ENCODE assay signal across 23 cellular contexts in the genomic region with DNA sequence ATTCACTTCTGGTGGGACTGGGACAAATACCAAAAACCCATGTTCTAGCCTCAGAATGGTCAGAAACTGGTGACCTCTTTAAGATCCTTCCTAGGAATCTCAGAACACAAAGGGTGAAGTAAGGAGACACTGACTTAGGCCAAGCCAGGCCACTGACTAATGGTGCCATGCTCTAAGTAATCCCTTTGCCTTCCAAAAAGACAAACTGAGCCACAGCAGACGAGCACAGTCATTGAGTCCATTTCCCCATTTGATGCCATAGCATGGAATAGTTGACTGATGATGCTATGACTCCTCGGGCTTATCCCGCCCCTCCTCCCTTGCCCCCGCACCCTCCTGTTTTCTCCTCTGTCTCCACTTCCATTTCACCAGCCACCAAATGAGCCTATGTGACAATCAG.
DNase-seq lines count a peak whose midpoint lies in the region; ATAC-seq and TF ChIP-seq lines count a peak whose summit lies in the region.
"Had no signal": no experiment of that assay in that cellular context is flagged by ENCODE, and none has a peak within 500 bp of the region (broad histone marks: within the 10 kb centered on the region; RNA-seq: fewer than 3 reads in every experiment).

No MANE protein-coding gene starts in this region.

- WGBS in esophagus squamous epithelium, 2 donors, result 47 to 67% methylated on average over 3 to 4 of the region's 4 CpGs
- WGBS in mesodermal cell (ENCODE audit: insufficient coverage in 2 of 2), 2 experiments, result 0% methylated on average over 1 of the region's 4 CpGs; no CpG with 5 or more reads in 1 of the 2 experiments
- WGBS in endodermal cell (ENCODE audit: insufficient coverage in 1 of 2, insufficient read length in 1 of 2), 2 experiments, result 71% methylated on average over 4 of the region's 4 CpGs; no CpG with 5 or more reads in 1 of the 2 experiments

- H3K4me1 ChIP-seq in Peyer's patch (no peaks in the 10 kb centered on the region), esophagus squamous epithelium (peaks cover 0 to 20% (median 13%) of the 10 kb centered on the region in 3 donors), mesodermal cell (ENCODE audit: control insufficient read depth, insufficient read depth, low read length, poor library complexity, severe bottlenecking) (peaks cover 26% of the 10 kb centered on the region), stomach smooth muscle (ENCODE audit: control insufficient read depth, insufficient read depth, low read length) (peaks cover 6% of the 10 kb centered on the region), endodermal cell (ENCODE audit: control insufficient read depth, insufficient read depth, low read length) (no peaks in the 10 kb centered on the region)
- H3K4me1 ChIP-seq: SJSA1 had no signal

- H3K4me1 Mint-ChIP-seq in endodermal cell, result peaks cover 12% of the 10 kb centered on the region
- H3K4me1 Mint-ChIP-seq: B cell; stimulated activated naive B cell treated with anti-CD40 and anti-IgM and Interleukin-4, amounts not matched to agents 10 μg/mL and 1 μg/mL and 100 μg/mL, for 72 hours had no signal

- peaks cover 1% of the 10 kb centered on the region for H3K27me3 Mint-ChIP-seq in endodermal cell (ENCODE audit: insufficient read depth)
- H3K27me3 Mint-ChIP-seq: activated naive CD8-positive, alpha-beta T cell treated with anti-CD3 and anti-CD28 coated beads, Interleukin-2, amount 50 U/mL, for 24 hours had no signal

- TF ChIP-seq CTCF in Peyer's patch (IDR thresholded peaks at IDR 0.05), result no peak
- no peak for TF ChIP-seq CTCF in esophagus squamous epithelium (IDR thresholded peaks at IDR 0.05)
- TF ChIP-seq CTCF in endodermal cell (conservative IDR thresholded peaks at IDR 0.05), result no peak
- no peak for TF ChIP-seq CTCF in GM13977 (IDR thresholded peaks at IDR 0.05; ENCODE audit: extremely low read depth, insufficient read depth, missing control alignments)

- intact Hi-C loops in esophagus squamous epithelium (cut with DNase I), result no loop called here

- in situ Hi-C loops in GM13977 (cut with MboI; ENCODE audit: low pct_unique_long_range_greater_than_20kb, low sequenced_read_pairs, unreplicated experiment), result no loop called here

- no peaks in the 10 kb centered on the region for H3K9me3 Mint-ChIP-seq in endodermal cell
- H3K9me3 Mint-ChIP-seq: activated CD4-positive, alpha-beta T cell treated with anti-CD3 and anti-CD28 coated beads, Interleukin-2, amount 10 ng/mL, durations not matched to agents 24 days and 14 days; activated naive CD8-positive, alpha-beta T cell treated with anti-CD3 and anti-CD28 coated beads, Interleukin-2, amount 50 U/mL, for 24 hours; stimulated activated naive B cell treated with anti-CD40 and anti-IgM and Interleukin-4, amounts not matched to agents 10 μg/mL and 1 μg/mL and 100 μg/mL, for 72 hours had no signal

- H3K9ac ChIP-seq in stomach smooth muscle (ENCODE audit: low read length in 2 of 2), result no peak overlapping the region
- H3K9ac ChIP-seq in endodermal cell (ENCODE audit: extremely low read depth, low read length, poor library complexity, severe bottlenecking), result no peak overlapping the region

- peak overlapping the region in 3 of 4 donors; percentile 57 to 76 (median 58) for H3K27ac ChIP-seq in Peyer's patch
- peak overlapping the region; percentile 33 to 86 (median 79) for H3K27ac ChIP-seq in esophagus squamous epithelium
- peak overlapping the region; percentile 58 for H3K27ac ChIP-seq in mesodermal cell (ENCODE audit: low read depth, low read length, severe bottlenecking)
- peak overlapping the region; percentile 42 for H3K27ac ChIP-seq in stomach smooth muscle (ENCODE audit: low read length)
- no peak overlapping the region for H3K27ac ChIP-seq in endodermal cell (ENCODE audit: low read depth, low read length)
- H3K27ac ChIP-seq: cardiac muscle cell, SJSA1 had no signal

- no peak overlapping the region for H3K27ac Mint-ChIP-seq in endodermal cell
- H3K27ac Mint-ChIP-seq: activated CD4-positive, alpha-beta T cell treated with anti-CD3 and anti-CD28 coated beads, Interleukin-2, amount 10 ng/mL, durations not matched to agents 24 days and 14 days; activated naive CD8-positive, alpha-beta T cell treated with anti-CD3 and anti-CD28 coated beads, Interleukin-2, amount 50 U/mL, for 24 hours; B cell; stimulated activated naive B cell treated with anti-CD40 and anti-IgM and Interleukin-4, amounts not matched to agents 10 μg/mL and 1 μg/mL and 100 μg/mL, for 72 hours had no signal

- no peak for TF ChIP-seq POLR2A in Peyer's patch (IDR thresholded peaks at IDR 0.05)
- TF ChIP-seq POLR2A in esophagus squamous epithelium (IDR thresholded peaks at IDR 0.05), result no peak

- no peaks in the 10 kb centered on the region for H3K9me3 ChIP-seq in Peyer's patch
- H3K9me3 ChIP-seq in esophagus squamous epithelium, result no peaks in the 10 kb centered on the region
- H3K9me3 ChIP-seq in mesodermal cell (ENCODE audit: control insufficient read depth, low read length), result no peaks in the 10 kb centered on the region
- H3K9me3 ChIP-seq in stomach smooth muscle (ENCODE audit: control insufficient read depth in 2 of 2, low read length in 2 of 2), result no peaks in the 10 kb centered on the region
- H3K9me3 ChIP-seq in endodermal cell (ENCODE audit: control insufficient read depth, low read length), result no peaks in the 10 kb centered on the region
- H3K9me3 ChIP-seq: left lung, SJSA1, upper lobe of left lung had no signal

- no peaks in the 10 kb centered on the region for H3K36me3 Mint-ChIP-seq in endodermal cell (ENCODE audit: low read depth)
- H3K36me3 Mint-ChIP-seq: stimulated activated naive B cell treated with anti-CD40 and anti-IgM and Interleukin-4, amounts not matched to agents 10 μg/mL and 1 μg/mL and 100 μg/mL, for 72 hours had no signal

- no peak for ATAC-seq in GM18511 (IDR thresholded peaks at IDR 0.05; ENCODE audit: unreplicated experiment)
- ATAC-seq: activated naive CD8-positive, alpha-beta T cell treated with anti-CD3 and anti-CD28 coated beads, Interleukin-2, amount 50 U/mL, for 24 hours; PC-3; stimulated activated naive B cell treated with anti-CD40 and anti-IgM and Interleukin-4, amounts not matched to agents 10 μg/mL and 1 μg/mL and 100 μg/mL, for 72 hours had no signal

- no peak overlapping the region for H3K4me3 Mint-ChIP-seq in endodermal cell
- H3K4me3 Mint-ChIP-seq: activated CD4-positive, alpha-beta T cell treated with anti-CD3 and anti-CD28 coated beads, Interleukin-2, amount 10 ng/mL, durations not matched to agents 24 days and 14 days; activated naive CD8-positive, alpha-beta T cell treated with anti-CD3 and anti-CD28 coated beads, Interleukin-2, amount 50 U/mL, for 24 hours; B cell; stimulated activated naive B cell treated with anti-CD40 and anti-IgM and Interleukin-4, amounts not matched to agents 10 μg/mL and 1 μg/mL and 100 μg/mL, for 72 hours had no signal

- H3K27me3 ChIP-seq in Peyer's patch (no peaks in the 10 kb centered on the region), esophagus squamous epithelium (no peaks in the 10 kb centered on the region), stomach smooth muscle (ENCODE audit: control insufficient read depth in 1 of 2, insufficient read depth in 2 of 2, low read length in 2 of 2) (no peaks in the 10 kb centered on the region), endodermal cell (ENCODE audit: control insufficient read depth, insufficient read depth, low read length, poor library complexity, severe bottlenecking) (peaks cover 5% of the 10 kb centered on the region)
- H3K27me3 ChIP-seq: left lung, SJSA1, upper lobe of left lung had no signal

- no peak for DNase-seq in Peyer's patch
- no peak for DNase-seq in esophagus squamous epithelium (lab: John Stamatoyannopoulos, UW)
- no peak for DNase-seq in endodermal cell
- no peak for DNase-seq in DMS53 treated with DMSO at 0.1 percent for 48 hours (lab: John Stamatoyannopoulos, UW; ENCODE audit: unreplicated experiment)
- DNase-seq in GM13977 (ENCODE audit: low spot score), result no peak
- DNase-seq: activated CD4-positive, alpha-beta T cell treated with anti-CD3 and anti-CD28 coated beads, Interleukin-2, amount 10 ng/mL, durations not matched to agents 24 days and 14 days; activated effector memory CD4-positive, alpha-beta T cell treated with Interleukin-2 at 50 U/mL for 16 hours; activated naive CD8-positive, alpha-beta T cell treated with anti-CD3 and anti-CD28 coated beads, Interleukin-2, amount 50 U/mL, for 24 hours; glutamatergic neuron; KG1; left lung; NCI-H345; occipital lobe; PC-3; stimulated activated CD4-positive, alpha-beta T cell treated with anti-CD3 and anti-CD28 coated beads, Interleukin-1b, Interleukin-23, amount 100 ng/mL, for 48 hours; stimulated activated naive B cell treated with anti-CD40 and anti-IgM and Interleukin-4, amounts not matched to agents 10 μg/mL and 1 μg/mL and 100 μg/mL, for 72 hours had no signal

- H3K36me3 ChIP-seq in Peyer's patch, result no peaks in the 10 kb centered on the region
- H3K36me3 ChIP-seq in esophagus squamous epithelium, result no peaks in the 10 kb centered on the region
- H3K36me3 ChIP-seq in mesodermal cell (ENCODE audit: control insufficient read depth, insufficient read depth, low read length), result no peaks in the 10 kb centered on the region
- no peaks in the 10 kb centered on the region for H3K36me3 ChIP-seq in stomach smooth muscle (ENCODE audit: control insufficient read depth in 2 of 2, insufficient read depth in 2 of 2, low read length in 2 of 2)
- H3K36me3 ChIP-seq in endodermal cell (ENCODE audit: control insufficient read depth, insufficient read depth, low read length), result no peaks in the 10 kb centered on the region
- H3K36me3 ChIP-seq: cardiac muscle cell, left lung, SJSA1, upper lobe of left lung had no signal

- H3K4me3 ChIP-seq in Peyer's patch (no peak overlapping the region), esophagus squamous epithelium (no peak overlapping the region), mesodermal cell (ENCODE audit: extremely low read depth, insufficient read depth, low read length, poor library complexity, severe bottlenecking) (no peak overlapping the region), stomach smooth muscle (ENCODE audit: low read length in 2 of 2) (no peak overlapping the region), endodermal cell (ENCODE audit: low read length) (no peak overlapping the region)
- H3K4me3 ChIP-seq: cardiac muscle cell, left lung, SJSA1, upper lobe of left lung had no signal
